1 cellular context compared by ENCODE assay signal in the genomic region with DNA sequence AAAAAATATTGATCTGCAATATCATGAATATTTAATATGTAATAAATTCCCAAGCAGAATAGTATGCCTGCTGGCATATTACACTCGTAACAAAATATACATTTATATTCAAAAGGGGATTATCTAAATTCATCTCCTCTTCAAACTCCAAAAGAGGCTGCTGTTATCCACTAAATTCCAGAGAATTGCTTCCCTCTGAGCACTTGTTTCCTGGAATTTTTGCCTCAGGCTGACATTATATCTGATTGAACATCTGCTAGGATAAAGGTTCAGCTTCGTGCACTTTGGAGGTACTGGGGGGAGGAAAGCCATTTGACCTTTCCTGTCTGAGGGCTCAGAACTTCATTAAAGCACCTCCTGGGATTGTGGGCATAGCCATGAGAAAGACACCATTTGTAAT.
TF ChIP-seq lines count a peak whose summit lies in the region.

No MANE protein-coding gene starts in this region.

TF ChIP-seq in HCT116, 20 proteins besides CTCF, POLR2A, EP300 and RAD21 (continued from another document):
- TF ChIP-seq, protein P1, sequence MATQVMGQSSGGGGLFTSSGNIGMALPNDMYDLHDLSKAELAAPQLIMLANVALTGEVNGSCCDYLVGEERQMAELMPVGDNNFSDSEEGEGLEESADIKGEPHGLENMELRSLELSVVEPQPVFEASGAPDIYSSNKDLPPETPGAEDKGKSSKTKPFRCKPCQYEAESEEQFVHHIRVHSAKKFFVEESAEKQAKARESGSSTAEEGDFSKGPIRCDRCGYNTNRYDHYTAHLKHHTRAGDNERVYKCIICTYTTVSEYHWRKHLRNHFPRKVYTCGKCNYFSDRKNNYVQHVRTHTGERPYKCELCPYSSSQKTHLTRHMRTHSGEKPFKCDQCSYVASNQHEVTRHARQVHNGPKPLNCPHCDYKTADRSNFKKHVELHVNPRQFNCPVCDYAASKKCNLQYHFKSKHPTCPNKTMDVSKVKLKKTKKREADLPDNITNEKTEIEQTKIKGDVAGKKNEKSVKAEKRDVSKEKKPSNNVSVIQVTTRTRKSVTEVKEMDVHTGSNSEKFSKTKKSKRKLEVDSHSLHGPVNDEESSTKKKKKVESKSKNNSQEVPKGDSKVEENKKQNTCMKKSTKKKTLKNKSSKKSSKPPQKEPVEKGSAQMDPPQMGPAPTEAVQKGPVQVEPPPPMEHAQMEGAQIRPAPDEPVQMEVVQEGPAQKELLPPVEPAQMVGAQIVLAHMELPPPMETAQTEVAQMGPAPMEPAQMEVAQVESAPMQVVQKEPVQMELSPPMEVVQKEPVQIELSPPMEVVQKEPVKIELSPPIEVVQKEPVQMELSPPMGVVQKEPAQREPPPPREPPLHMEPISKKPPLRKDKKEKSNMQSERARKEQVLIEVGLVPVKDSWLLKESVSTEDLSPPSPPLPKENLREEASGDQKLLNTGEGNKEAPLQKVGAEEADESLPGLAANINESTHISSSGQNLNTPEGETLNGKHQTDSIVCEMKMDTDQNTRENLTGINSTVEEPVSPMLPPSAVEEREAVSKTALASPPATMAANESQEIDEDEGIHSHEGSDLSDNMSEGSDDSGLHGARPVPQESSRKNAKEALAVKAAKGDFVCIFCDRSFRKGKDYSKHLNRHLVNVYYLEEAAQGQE (IDR thresholded peaks at IDR 0.05; ENCODE audit: low read depth), result no peak
- TF ChIP-seq ZFX (IDR thresholded peaks at IDR 0.05) (no peak), SIN3A (IDR thresholded peaks at IDR 0.05; ENCODE audit: low read depth) (no peak), FOSL1 (IDR thresholded peaks at IDR 0.05; ENCODE audit: low read depth) (no peak), POLR2AphosphoS5 (IDR thresholded peaks at IDR 0.05; ENCODE audit: low read depth, low read length) (no peak), SRF (IDR thresholded peaks at IDR 0.05; ENCODE audit: low read depth) (no peak), ZNF274 (IDR thresholded peaks at IDR 0.05; ENCODE audit: low read depth, low read length) (no peak), YY1 (IDR thresholded peaks at IDR 0.05; ENCODE audit: extremely low read depth, insufficient replicate concordance, low read depth, low read length) (no peak), JUND (IDR thresholded peaks at IDR 0.05) (no peak)
- TF ChIP-seq, protein P2, sequence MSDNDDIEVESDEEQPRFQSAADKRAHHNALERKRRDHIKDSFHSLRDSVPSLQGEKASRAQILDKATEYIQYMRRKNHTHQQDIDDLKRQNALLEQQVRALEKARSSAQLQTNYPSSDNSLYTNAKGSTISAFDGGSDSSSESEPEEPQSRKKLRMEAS (IDR thresholded peaks at IDR 0.05), result no peak
- TF ChIP-seq, protein P3, sequence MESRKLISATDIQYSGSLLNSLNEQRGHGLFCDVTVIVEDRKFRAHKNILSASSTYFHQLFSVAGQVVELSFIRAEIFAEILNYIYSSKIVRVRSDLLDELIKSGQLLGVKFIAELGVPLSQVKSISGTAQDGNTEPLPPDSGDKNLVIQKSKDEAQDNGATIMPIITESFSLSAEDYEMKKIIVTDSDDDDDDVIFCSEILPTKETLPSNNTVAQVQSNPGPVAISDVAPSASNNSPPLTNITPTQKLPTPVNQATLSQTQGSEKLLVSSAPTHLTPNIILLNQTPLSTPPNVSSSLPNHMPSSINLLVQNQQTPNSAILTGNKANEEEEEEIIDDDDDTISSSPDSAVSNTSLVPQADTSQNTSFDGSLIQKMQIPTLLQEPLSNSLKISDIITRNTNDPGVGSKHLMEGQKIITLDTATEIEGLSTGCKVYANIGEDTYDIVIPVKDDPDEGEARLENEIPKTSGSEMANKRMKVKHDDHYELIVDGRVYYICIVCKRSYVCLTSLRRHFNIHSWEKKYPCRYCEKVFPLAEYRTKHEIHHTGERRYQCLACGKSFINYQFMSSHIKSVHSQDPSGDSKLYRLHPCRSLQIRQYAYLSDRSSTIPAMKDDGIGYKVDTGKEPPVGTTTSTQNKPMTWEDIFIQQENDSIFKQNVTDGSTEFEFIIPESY (IDR thresholded peaks at IDR 0.05; ENCODE audit: extremely low read depth, insufficient replicate concordance, low read length), result no peak
